ENCODE assay signal across 1 cellular context in genomic region chr6:129597023-129597713, GRCh38.
TF ChIP-seq lines count a peak whose summit lies in the region.

No MANE protein-coding gene starts in this region.

TF ChIP-seq in liver, 16 proteins besides CTCF, POLR2A, EP300 and RAD21 (continued from another document):
- TF ChIP-seq REST (IDR thresholded peaks at IDR 0.05), result no peak
- TF ChIP-seq RXRA (IDR thresholded peaks at IDR 0.05), result no peak
- TF ChIP-seq SP1 (IDR thresholded peaks at IDR 0.05), result no peak
- no peak for TF ChIP-seq FOXA1 (IDR thresholded peaks at IDR 0.05)
- no peak for TF ChIP-seq ZBTB33 (IDR thresholded peaks at IDR 0.05)
- no peak for TF ChIP-seq TAF1 (conservative IDR thresholded peaks at IDR 0.05)
- TF ChIP-seq EGR1 (IDR thresholded peaks at IDR 0.05; ENCODE audit: low read depth in 2 of 2), result no peak
